13 cellular contexts compared by ENCODE assay signal in genomic region chr18:70046207-70046606, GRCh38.
DNase-seq lines count a peak whose midpoint lies in the region; ATAC-seq, FAIRE-seq and TF ChIP-seq lines count a peak whose summit lies in the region.
"Had no signal": no experiment of that assay in that cellular context is flagged by ENCODE, and none has a peak within 500 bp of the region (broad histone marks: within the 10 kb centered on the region; RNA-seq: fewer than 3 reads in every experiment).

No MANE protein-coding gene starts in this region.

- H4K91ac ChIP-seq in trophoblast cell (ENCODE audit: low read depth, low read length): no peak overlapping the region

- no peaks in the 10 kb centered on the region for H3K79me1 ChIP-seq in trophoblast cell (ENCODE audit: low read length)

- H3K27ac ChIP-seq in astrocyte (ENCODE audit: low read depth, low read length) (peak overlapping the region; percentile 51), trophoblast cell (ENCODE audit: low read depth, low read length) (no peak overlapping the region)
- H3K27ac ChIP-seq: BLaER1, cardiac muscle cell had no signal

- H3K18ac ChIP-seq in trophoblast cell (ENCODE audit: low read length): no peak overlapping the region

- no peak overlapping the region for H3K23ac ChIP-seq in trophoblast cell (ENCODE audit: low read length)

- no peak overlapping the region for H4K8ac ChIP-seq in trophoblast cell (ENCODE audit: low read depth, low read length)

- peaks cover 18% of the 10 kb centered on the region for H3K4me1 ChIP-seq in astrocyte (ENCODE audit: insufficient read depth, low read length)
- H3K4me1 ChIP-seq in trophoblast cell (ENCODE audit: control insufficient read depth in 1 of 2, insufficient read depth in 2 of 2, low read length in 2 of 2): no peaks in the 10 kb centered on the region

- no peak overlapping the region for H2BK5ac ChIP-seq in trophoblast cell (ENCODE audit: low read depth, low read length, poor library complexity)

- no peak overlapping the region for H3K9ac ChIP-seq in astrocyte (ENCODE audit: low read length)
- H3K9ac ChIP-seq in trophoblast cell (ENCODE audit: low read length): no peak overlapping the region
- H3K9ac ChIP-seq: BLaER1 had no signal

- H4K20me1 ChIP-seq in astrocyte (ENCODE audit: insufficient read depth, low read length): no peaks in the 10 kb centered on the region
- H4K20me1 ChIP-seq: BLaER1 had no signal

- peak; percentile 49 for DNase-seq in GM04503 (ENCODE audit: low read depth)
- DNase-seq in astrocyte (ENCODE audit: low read depth): peak; percentile 58
- peak; percentile 57 for DNase-seq in glomerular visceral epithelial cell (ENCODE audit: extremely low spot score)
- no peak for DNase-seq in trophoblast cell
- DNase-seq in activated CD8-positive, alpha-beta memory T cell treated with anti-CD3 and anti-CD28 coated beads, Interleukin-2, amount 50 U/mL, for 48 hours: no peak
- no peak for DNase-seq in effector memory CD8-positive, alpha-beta T cell
- DNase-seq in GDM1 (lab: John Stamatoyannopoulos, UW): no peak
- DNase-seq in stimulated activated CD4-positive, alpha-beta T cell treated with anti-CD3 and anti-CD28 coated beads, Interleukin-2, amount 100 ng/mL, for 48 hours: no peak
- DNase-seq: DMS53 had no signal

- H3K4me3 Mint-ChIP-seq in astrocyte (ENCODE audit: unreplicated experiment): no peak overlapping the region
- no peak overlapping the region for H3K4me3 Mint-ChIP-seq in effector memory CD8-positive, alpha-beta T cell

- H3K4ac ChIP-seq in trophoblast cell (ENCODE audit: low read depth, low read length): no peak overlapping the region

- no CpG with 5 or more reads among the region's 2 CpGs for WGBS in trophoblast cell (ENCODE audit: extremely low coverage, insufficient coverage, insufficient read length)

- H2AFZ ChIP-seq in astrocyte (ENCODE audit: low read depth, low read length): no peak overlapping the region
- no peak overlapping the region for H2AFZ ChIP-seq in trophoblast cell (ENCODE audit: insufficient read depth, low read length, poor library complexity)

- no peaks in the 10 kb centered on the region for H3K36me3 Mint-ChIP-seq in astrocyte (ENCODE audit: low read depth, unreplicated experiment)
- H3K36me3 Mint-ChIP-seq in effector memory CD8-positive, alpha-beta T cell (ENCODE audit: insufficient read depth): peaks cover 3% of the 10 kb centered on the region

- peaks cover 28% of the 10 kb centered on the region for H3K4me1 Mint-ChIP-seq in astrocyte (ENCODE audit: low read depth, unreplicated experiment)
- no peaks in the 10 kb centered on the region for H3K4me1 Mint-ChIP-seq in effector memory CD8-positive, alpha-beta T cell (ENCODE audit: low read depth in 2 of 2)

- H3K4me3 ChIP-seq in astrocyte (ENCODE audit: insufficient read depth, low read depth, low read length): no peak overlapping the region
- no peak overlapping the region for H3K4me3 ChIP-seq in trophoblast cell (ENCODE audit: low read depth, low read length)
- H3K4me3 ChIP-seq: BLaER1, cardiac muscle cell, tibial nerve had no signal

- no peaks in the 10 kb centered on the region for H3K9me3 ChIP-seq in astrocyte (ENCODE audit: insufficient read depth, low read depth, low read length)
- no peaks in the 10 kb centered on the region for H3K9me3 ChIP-seq in trophoblast cell (ENCODE audit: insufficient read depth, low read depth, low read length)
- H3K9me3 ChIP-seq: BLaER1, tibial nerve had no signal

- H3K27me3 Mint-ChIP-seq in astrocyte (ENCODE audit: low read depth, unreplicated experiment): no peaks in the 10 kb centered on the region
- H3K27me3 Mint-ChIP-seq in effector memory CD8-positive, alpha-beta T cell: no peaks in the 10 kb centered on the region
- H3K27me3 Mint-ChIP-seq: progenitor cell of endocrine pancreas had no signal

- no peak overlapping the region for H4K12ac ChIP-seq in trophoblast cell (ENCODE audit: low read depth, low read length)

- H3K4me2 ChIP-seq in astrocyte (ENCODE audit: low read length) (no peak overlapping the region), trophoblast cell (ENCODE audit: low read length) (no peak overlapping the region)
- H3K4me2 ChIP-seq: BLaER1 had no signal

- no peaks in the 10 kb centered on the region for H3K79me2 ChIP-seq in astrocyte (ENCODE audit: insufficient read depth, low read length)
- no peaks in the 10 kb centered on the region for H3K79me2 ChIP-seq in trophoblast cell (ENCODE audit: control insufficient read depth, insufficient read depth, low read length, poor library complexity)

- no peaks in the 10 kb centered on the region for H3K27me3 ChIP-seq in astrocyte (ENCODE audit: insufficient read depth, low read length)
- no peaks in the 10 kb centered on the region for H3K27me3 ChIP-seq in trophoblast cell (ENCODE audit: insufficient read depth, low read length)
- H3K27me3 ChIP-seq: BLaER1, cardiac muscle cell, tibial nerve had no signal

- FAIRE-seq in astrocyte (lab: Jason Lieb, UNC): no peak

- H2BK12ac ChIP-seq in trophoblast cell (ENCODE audit: low read length): no peak overlapping the region

- no peak overlapping the region for H2BK120ac ChIP-seq in trophoblast cell (ENCODE audit: insufficient read depth, low read length, poor library complexity)

- H3K36me3 ChIP-seq in astrocyte (ENCODE audit: insufficient read depth, low read length) (no peaks in the 10 kb centered on the region), trophoblast cell (ENCODE audit: control insufficient read depth in 1 of 2, insufficient read depth in 2 of 2, low read length in 2 of 2) (peaks cover 0 to 1% of the 10 kb centered on the region in 2 experiments)
- H3K36me3 ChIP-seq: cardiac muscle cell had no signal

- ATAC-seq in effector memory CD8-positive, alpha-beta T cell (replicated peaks): no peak

- H3K27ac Mint-ChIP-seq in astrocyte (ENCODE audit: unreplicated experiment): peak overlapping the region; percentile 63
- no peak overlapping the region for H3K27ac Mint-ChIP-seq in effector memory CD8-positive, alpha-beta T cell
- H3K27ac Mint-ChIP-seq: progenitor cell of endocrine pancreas had no signal

- peak overlapping the region; percentile 51 for H3K14ac ChIP-seq in trophoblast cell (ENCODE audit: low read length)

- no peak overlapping the region for H2AK5ac ChIP-seq in trophoblast cell (ENCODE audit: low read length)

- H3K9me3 Mint-ChIP-seq in astrocyte (ENCODE audit: unreplicated experiment): no peaks in the 10 kb centered on the region
- H3K9me3 Mint-ChIP-seq in effector memory CD8-positive, alpha-beta T cell: no peaks in the 10 kb centered on the region

- TF ChIP-seq CTCF in astrocyte (IDR thresholded peaks at IDR 0.05; ENCODE audit: insufficient read depth, low read depth, low read length): no peak

Comparison
In these comparisons a context has a peak if more than half of its experiments do, and no peak if none do; other contexts are left out.
1. DNase-seq: peak in GM04503 (single experiment), astrocyte (single experiment) and glomerular visceral epithelial cell (single experiment); none in trophoblast cell (0 of 2), activated CD8-positive, alpha-beta memory T cell treated with anti-CD3 and anti-CD28 coated beads, Interleukin-2, amount 50 U/mL, for 48 hours (single experiment), effector memory CD8-positive, alpha-beta T cell (0 of 3), GDM1 (single experiment) and stimulated activated CD4-positive, alpha-beta T cell treated with anti-CD3 and anti-CD28 coated beads, Interleukin-2, amount 100 ng/mL, for 48 hours (0 of 2).